ENCODE assay signal across 9 cellular contexts in genomic region chr11:68012843-68013610, GRCh38. TPM values are rescaled to one million over a fixed set of nuclear protein-coding genes. Genes with fewer than 3 reads are reported as not detected.
DNase-seq lines count a peak whose midpoint lies in the region; ATAC-seq and TF ChIP-seq lines count a peak whose summit lies in the region.
"Had no signal": no experiment of that assay in that cellular context is flagged by ENCODE, and none has a peak within 500 bp of the region (broad histone marks: within the 10 kb centered on the region; RNA-seq: fewer than 3 reads in every experiment).

No MANE protein-coding gene starts in this region.

- H2AFZ ChIP-seq in GM23248: no peak overlapping the region
- H2AFZ ChIP-seq in Karpas-422 (ENCODE audit: low read length): no peak overlapping the region

- H3K79me2 ChIP-seq in GM23248 (ENCODE audit: insufficient read depth): peaks cover 28% of the 10 kb centered on the region
- no peaks in the 10 kb centered on the region for H3K79me2 ChIP-seq in Karpas-422 (ENCODE audit: low read length)

- peak; percentile 5 for ATAC-seq in foreskin keratinocyte
- ATAC-seq in HG02852 (IDR thresholded peaks at IDR 0.05; ENCODE audit: unreplicated experiment): no peak
- no peak for ATAC-seq in GM21381 (IDR thresholded peaks at IDR 0.05; ENCODE audit: unreplicated experiment)
- ATAC-seq in heart right ventricle: no peak

- H3K9me3 ChIP-seq in GM23248 (ENCODE audit: low read depth) (no peaks in the 10 kb centered on the region), skeletal muscle satellite cell (replicated peaks; ENCODE audit: low read length) (no peaks in the 10 kb centered on the region), Karpas-422 (ENCODE audit: low read length) (no peaks in the 10 kb centered on the region), heart right ventricle (no peaks in the 10 kb centered on the region)

- H3K4me3 ChIP-seq in GM23248 (no peak overlapping the region), skeletal muscle satellite cell (ENCODE audit: low read length) (peak overlapping the region; percentile 51), Karpas-422 (ENCODE audit: low read length) (no peak overlapping the region), heart right ventricle (no peak overlapping the region)

- H3K9me2 ChIP-seq in GM23248 (ENCODE audit: insufficient read depth) (no peaks in the 10 kb centered on the region), Karpas-422 (replicated peaks; ENCODE audit: insufficient read depth, low read length) (no peaks in the 10 kb centered on the region)

- H3K27me3 ChIP-seq in GM23248 (replicated peaks; ENCODE audit: insufficient read depth): no peaks in the 10 kb centered on the region
- no peaks in the 10 kb centered on the region for H3K27me3 ChIP-seq in foreskin keratinocyte
- H3K27me3 ChIP-seq in skeletal muscle satellite cell (ENCODE audit: control insufficient read depth, insufficient read depth, low read length): no peaks in the 10 kb centered on the region
- H3K27me3 ChIP-seq in Karpas-422 (ENCODE audit: low read length): no peaks in the 10 kb centered on the region
- H3K27me3 ChIP-seq in heart right ventricle: no peaks in the 10 kb centered on the region

- intact Hi-C loops in heart right ventricle (cut with DNase I): loop anchor here in 1 of 10 donors (10.0 kb wide), 1 partner anchor 192 kb away; no protein-coding TSS in a partner anchor

- peak overlapping the region; percentile 74 for H3K9ac ChIP-seq in GM23248
- H3K9ac ChIP-seq in skeletal muscle satellite cell (ENCODE audit: low read depth, low read length): peak overlapping the region; percentile 96
- no peak overlapping the region for H3K9ac ChIP-seq in Karpas-422 (ENCODE audit: low read length)

- H3K27ac ChIP-seq in GM23248: peak overlapping the region; percentile 99
- no peak overlapping the region for H3K27ac ChIP-seq in foreskin keratinocyte
- no peak overlapping the region for H3K27ac ChIP-seq in Karpas-422 (ENCODE audit: low read length)
- H3K27ac ChIP-seq in heart right ventricle: peak overlapping the region in 1 of 10 donors; percentile 95

- peak; percentile 98 for DNase-seq in GM23248
- DNase-seq in T1000 (lab: John Stamatoyannopoulos, UW): peak; percentile 84
- peak; percentile 76 to 92 for DNase-seq in foreskin keratinocyte
- no peak for DNase-seq in Karpas-422
- no peak for DNase-seq in heart right ventricle
- DNase-seq: activated gamma-delta T cell treated with Interleukin-2 at 50 U/mL for 16 hours had no signal

- no peaks in the 10 kb centered on the region for H4K20me1 ChIP-seq in GM23248 (ENCODE audit: insufficient read depth)
- H4K20me1 ChIP-seq in Karpas-422 (ENCODE audit: insufficient read depth, low read depth, low read length): no peaks in the 10 kb centered on the region

- H3K4me2 ChIP-seq in GM23248 (ENCODE audit: unreplicated experiment): peak overlapping the region; percentile 59
- H3K4me2 ChIP-seq in skeletal muscle satellite cell (ENCODE audit: low read length): peak overlapping the region; percentile 94
- no peak overlapping the region for H3K4me2 ChIP-seq in Karpas-422 (ENCODE audit: low read depth, low read length, poor library complexity, severe bottlenecking)

- no peak for TF ChIP-seq CTCF in foreskin keratinocyte (conservative IDR thresholded peaks at IDR 0.05)
- TF ChIP-seq CTCF in heart right ventricle (IDR thresholded peaks at IDR 0.05): no peak

- H3F3A ChIP-seq in GM23248 (ENCODE audit: insufficient read depth): peaks cover 19% of the 10 kb centered on the region

- H3K36me3 ChIP-seq in GM23248 (ENCODE audit: low read depth) (no peaks in the 10 kb centered on the region; the same call in 1 of the 2 replicates), skeletal muscle satellite cell (ENCODE audit: insufficient read depth, low read length) (peaks cover 6% of the 10 kb centered on the region), Karpas-422 (ENCODE audit: insufficient read depth, low read length) (no peaks in the 10 kb centered on the region), heart right ventricle (no peaks in the 10 kb centered on the region)

- H3K4me1 ChIP-seq in GM23248 (ENCODE audit: insufficient read depth) (peaks cover 53% of the 10 kb centered on the region), foreskin keratinocyte (peaks cover 5% of the 10 kb centered on the region), skeletal muscle satellite cell (ENCODE audit: control insufficient read depth, insufficient read depth, low read length) (peaks cover 78% of the 10 kb centered on the region), Karpas-422 (ENCODE audit: low read length) (peaks cover 20% of the 10 kb centered on the region), heart right ventricle (peaks cover 10 to 70% (median 26%) of the 10 kb centered on the region in 9 donors)

- 47 to 51% methylated on average over 15 to 16 of the region's 16 CpGs for WGBS in GM23248 (ENCODE audit: low coverage in 1 of 2, low lambda C conversion rate in 2 of 2, missing lambda C conversion rate in 2 of 2), 2 experiments
- WGBS in heart right ventricle, 2 donors: 83 to 87% methylated on average over 16 of the region's 16 CpGs

- in situ Hi-C loops in GM23248 (cut with MboI): no loop called here

RNA-seq across cellular contexts. Expression of gene ALDH3B1, which starts 2.9 kb away (rescaled TPM):
- total RNA-seq in GM23248 (2014; rRNA removed; shearing (Covaris generic)): 63.9 and 70.7 TPM in 2 replicates
- polyA plus RNA-seq in GM23248 (2016; fragmentation: Nextera tagmentation; extraction: Ambion mirVana): 42.7 and 43.4 TPM in 2 replicates
- total RNA-seq in foreskin keratinocyte: not detected in 2 replicates
- polyA plus RNA-seq in foreskin keratinocyte: 0.03 TPM in 1 of 2 replicates, not detected in the other
- total RNA-seq in skeletal muscle satellite cell (2012; rRNA removed): 26.6 and 30.9 TPM in 2 replicates
- 0.40 TPM in 1 of 2 replicates, not detected in the other for total RNA-seq in Karpas-422 (2014; rRNA removed; shearing (Covaris generic); ENCODE audit: low replicate concordance)
- 10 to 100 TPM in 1 of 10 donors, 1 to 10 TPM in 9; 3.5 to 11.0 (median 4.3) TPM for total RNA-seq in heart right ventricle
- polyA plus RNA-seq in heart right ventricle: 1 to 10 TPM; 2.1 to 3.2 TPM

RNA-seq across cellular contexts. Expression of gene UNC93B1, which starts 9.1 kb away (rescaled TPM):
- total RNA-seq in GM23248 (2014; rRNA removed; shearing (Covaris generic)): 37.7 and 41.1 TPM in 2 replicates
- 20.9 and 24.6 TPM in 2 replicates for polyA plus RNA-seq in GM23248 (2016; fragmentation: Nextera tagmentation; extraction: Ambion mirVana)
- 14.8 and 16.3 TPM in 2 replicates for total RNA-seq in foreskin keratinocyte
- 14.8 and 15.3 TPM in 2 replicates for polyA plus RNA-seq in foreskin keratinocyte
- total RNA-seq in skeletal muscle satellite cell (2012; rRNA removed): 18.5 and 22.5 TPM in 2 replicates
- 71.1 and 112 TPM in 2 replicates for total RNA-seq in Karpas-422 (2014; rRNA removed; shearing (Covaris generic); ENCODE audit: low replicate concordance)
- total RNA-seq in heart right ventricle: 10 to 100 TPM in 2 of 10 donors, 1 to 10 TPM in 8; 3.2 to 18.2 (median 6.2) TPM
- polyA plus RNA-seq in heart right ventricle: 1 to 10 TPM; 8.8 to 9.1 TPM

RNA-seq across cellular contexts. Expression of gene NDUFS8, which starts 17.5 kb away (rescaled TPM):
- total RNA-seq in GM23248 (2014; rRNA removed; shearing (Covaris generic)): 114 and 117 TPM in 2 replicates
- polyA plus RNA-seq in GM23248 (2016; fragmentation: Nextera tagmentation; extraction: Ambion mirVana) (219 and 230 TPM in 2 replicates), foreskin keratinocyte (188 and 220 TPM in 2 replicates), heart right ventricle (100 to 1,000 TPM; 496 to 774 TPM)
- total RNA-seq in foreskin keratinocyte (149 and 157 TPM in 2 replicates), heart right ventricle (100 to 1,000 TPM; 330 to 492 (median 421) TPM)
- 141 and 146 TPM in 2 replicates for total RNA-seq in skeletal muscle satellite cell (2012; rRNA removed)
- total RNA-seq in Karpas-422 (2014; rRNA removed; shearing (Covaris generic); ENCODE audit: low replicate concordance): 159 and 231 TPM in 2 replicates

RNA-seq across cellular contexts. Expression of gene TCIRG1, which starts 25.8 kb away (rescaled TPM):
- total RNA-seq in GM23248 (2014; rRNA removed; shearing (Covaris generic)): 118 and 146 TPM in 2 replicates
- polyA plus RNA-seq in GM23248 (2016; fragmentation: Nextera tagmentation; extraction: Ambion mirVana) (65.8 and 75.9 TPM in 2 replicates), foreskin keratinocyte (43.5 and 57.1 TPM in 2 replicates), heart right ventricle (10 to 100 TPM; 41.9 to 91.4 TPM)
- total RNA-seq in foreskin keratinocyte (36.7 and 46.0 TPM in 2 replicates), heart right ventricle (10 to 100 TPM in 9 of 10 donors, 1 to 10 TPM in 1; 7.9 to 44.8 (median 14.6) TPM)
- total RNA-seq in skeletal muscle satellite cell (2012; rRNA removed): 129 and 182 TPM in 2 replicates
- 47.7 and 82.3 TPM in 2 replicates for total RNA-seq in Karpas-422 (2014; rRNA removed; shearing (Covaris generic); ENCODE audit: low replicate concordance)

Comparison
In these comparisons a context has a peak if more than half of its experiments do, and no peak if none do; other contexts are left out.
1. DNase-seq: peak in GM23248 (single experiment), T1000 (single experiment) and foreskin keratinocyte (2 of 2); none in Karpas-422 (single experiment) and heart right ventricle (0 of 2).